ENCODE assay signal across 14 cellular contexts in the genomic region with DNA sequence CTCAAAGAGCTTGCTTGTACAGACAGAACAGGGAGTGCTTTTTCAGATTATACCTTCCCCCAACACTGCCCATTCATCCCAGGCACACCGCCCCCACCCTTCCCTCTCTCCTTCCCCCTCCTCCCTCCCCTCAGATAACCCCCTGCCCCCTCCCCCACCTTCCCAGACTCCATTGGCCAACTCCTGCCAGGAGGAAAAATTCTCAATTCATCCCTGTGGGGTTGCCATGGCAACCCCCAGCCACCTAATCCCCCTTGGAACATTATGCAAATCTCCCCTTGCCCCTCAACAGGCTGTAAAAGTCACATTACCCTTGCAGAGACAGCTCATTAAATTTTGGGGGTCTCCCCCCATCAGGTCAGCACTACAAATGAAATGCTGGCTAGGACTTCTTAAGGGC. TPM values are rescaled to one million over a fixed set of nuclear protein-coding genes. Genes with fewer than 3 reads are reported as not detected.
DNase-seq lines count a peak whose midpoint lies in the region; ATAC-seq and TF ChIP-seq lines count a peak whose summit lies in the region.
"Had no signal": no experiment of that assay in that cellular context is flagged by ENCODE, and none has a peak within 500 bp of the region (broad histone marks: within the 10 kb centered on the region; RNA-seq: fewer than 3 reads in every experiment).

No MANE protein-coding gene starts in this region.

- no peak overlapping the region for H3K27ac ChIP-seq in neural cell (ENCODE audit: low read length)
- H3K27ac ChIP-seq: VCaP had no signal

- no peak for TF ChIP-seq EP300 in neural cell (conservative IDR thresholded peaks at IDR 0.05; ENCODE audit: poor library complexity, severe bottlenecking)

- TF ChIP-seq RAD21 in neural cell (conservative IDR thresholded peaks at IDR 0.05) = no peak

- no peaks in the 10 kb centered on the region for H3K27me3 ChIP-seq in neural cell (ENCODE audit: insufficient read depth, low read depth, low read length)

- H2AFZ ChIP-seq in neural cell (ENCODE audit: low read depth, low read length) = no peak overlapping the region

- peaks cover 66% of the 10 kb centered on the region for H3K36me3 Mint-ChIP-seq in activated CD4-positive, alpha-beta memory T cell treated with anti-CD3 and anti-CD28 coated beads for 36 hours
- H3K36me3 Mint-ChIP-seq in activated CD4-positive, alpha-beta memory T cell treated with anti-CD3 and anti-CD28 coated beads, Interleukin-2, amount 10 ng/mL, durations not matched to agents 7 days and 5 days (ENCODE audit: low read depth) = peaks cover 77% of the 10 kb centered on the region
- H3K36me3 Mint-ChIP-seq in IgD-negative memory B cell (peaks cover 6% of the 10 kb centered on the region), osteocyte (ENCODE audit: unreplicated experiment) (peaks cover 48% of the 10 kb centered on the region)

- CTCF ChIA-PET in activated CD4-positive, alpha-beta memory T cell treated with anti-CD3 and anti-CD28 coated beads for 36 hours (lab: Charles Lee) = interaction anchor here (1.4 kb wide), 1 partner anchor 605 kb away, joined by 3 read pairs; no protein-coding TSS in a partner anchor
- CTCF ChIA-PET in activated CD4-positive, alpha-beta memory T cell treated with anti-CD3 and anti-CD28 coated beads, Interleukin-2, amount 10 ng/mL, durations not matched to agents 7 days and 5 days (lab: Charles Lee) = no interaction called here

- H3F3A ChIP-seq in neural cell (ENCODE audit: insufficient read depth, low read length, poor library complexity, severe bottlenecking) = peaks cover 3% of the 10 kb centered on the region

- no peak for TF ChIP-seq CTCF in neural cell (IDR thresholded peaks at IDR 0.05; ENCODE audit: poor library complexity, severe bottlenecking)
- no peak for TF ChIP-seq CTCF in osteocyte (IDR thresholded peaks at IDR 0.05)

- H3K4me1 Mint-ChIP-seq in activated CD4-positive, alpha-beta memory T cell treated with anti-CD3 and anti-CD28 coated beads for 36 hours (ENCODE audit: low read depth) = peaks cover 65% of the 10 kb centered on the region
- H3K4me1 Mint-ChIP-seq in activated CD4-positive, alpha-beta memory T cell treated with anti-CD3 and anti-CD28 coated beads, Interleukin-2, amount 10 ng/mL, durations not matched to agents 7 days and 5 days = peaks cover 61% of the 10 kb centered on the region
- H3K4me1 Mint-ChIP-seq in IgD-negative memory B cell = peaks cover 50 to 66% (median 59%) of the 10 kb centered on the region in 3 donors
- peaks cover 8% of the 10 kb centered on the region for H3K4me1 Mint-ChIP-seq in osteocyte (ENCODE audit: unreplicated experiment)

- peaks cover 56% of the 10 kb centered on the region for H3K79me2 ChIP-seq in neural cell (replicated peaks; ENCODE audit: insufficient read depth, low read length)

- POLR2A ChIA-PET in activated CD4-positive, alpha-beta memory T cell treated with anti-CD3 and anti-CD28 coated beads for 36 hours (lab: Charles Lee) = no interaction called here
- POLR2A ChIA-PET in activated CD4-positive, alpha-beta memory T cell treated with anti-CD3 and anti-CD28 coated beads, Interleukin-2, amount 10 ng/mL, durations not matched to agents 7 days and 5 days (lab: Charles Lee) = interaction anchor here (0.8 to 2.4 kb wide), 4 partner anchors 8 to 13 kb away, joined by 3 to 11 read pairs (median 4); no protein-coding TSS in a partner anchor

- no peaks in the 10 kb centered on the region for H4K20me1 ChIP-seq in neural cell (ENCODE audit: insufficient read depth)

- H3K9ac ChIP-seq in neural cell (ENCODE audit: low read length) = no peak overlapping the region

- H3K9me2 ChIP-seq in neural cell (ENCODE audit: insufficient read depth, low read length) = no peaks in the 10 kb centered on the region

- H3K36me3 ChIP-seq in neural cell (ENCODE audit: insufficient read depth, low read length) = no peaks in the 10 kb centered on the region

- no peaks in the 10 kb centered on the region for H3K9me3 ChIP-seq in neural cell (ENCODE audit: low read length)

- peak overlapping the region; percentile 50 for H3K4me2 ChIP-seq in neural cell (ENCODE audit: low read length)

- intact Hi-C loops in activated CD4-positive, alpha-beta memory T cell treated with anti-CD3 and anti-CD28 coated beads for 36 hours (cut with micrococcal nuclease) = no loop called here
- intact Hi-C loops in cardiac septum (cut with DNase I) = no loop called here

- no peak for ATAC-seq in GM19395 (IDR thresholded peaks at IDR 0.05; ENCODE audit: unreplicated experiment)

- no peak overlapping the region for H3K4me3 ChIP-seq in neural cell (ENCODE audit: low read length)

- no peak for DNase-seq in activated CD4-positive, alpha-beta memory T cell treated with anti-CD3 and anti-CD28 coated beads for 36 hours
- DNase-seq in activated CD4-positive, alpha-beta memory T cell treated with anti-CD3 and anti-CD28 coated beads, Interleukin-2, amount 10 ng/mL, durations not matched to agents 7 days and 5 days = no peak
- DNase-seq in astrocyte of the hippocampus (ENCODE audit: low read depth, low spot score) = peak; percentile 34
- no peak for DNase-seq in osteocyte (ENCODE audit: extremely low spot score, unreplicated experiment)
- no peak for DNase-seq in cardiac septum (ENCODE audit: low spot score)
- DNase-seq: caudate nucleus, GF-D8, KBM-7, NCI-H1105 treated with DMSO at 0.1 percent for 48 hours, NCI-H446 treated with DMSO at 0.1 percent for 48 hours had no signal

- no peaks in the 10 kb centered on the region for H3K27me3 Mint-ChIP-seq in activated CD4-positive, alpha-beta memory T cell treated with anti-CD3 and anti-CD28 coated beads for 36 hours
- no peaks in the 10 kb centered on the region for H3K27me3 Mint-ChIP-seq in activated CD4-positive, alpha-beta memory T cell treated with anti-CD3 and anti-CD28 coated beads, Interleukin-2, amount 10 ng/mL, durations not matched to agents 7 days and 5 days
- H3K27me3 Mint-ChIP-seq in IgD-negative memory B cell (no peaks in the 10 kb centered on the region), osteocyte (ENCODE audit: unreplicated experiment) (no peaks in the 10 kb centered on the region)

- no peaks in the 10 kb centered on the region for H3K9me3 Mint-ChIP-seq in activated CD4-positive, alpha-beta memory T cell treated with anti-CD3 and anti-CD28 coated beads for 36 hours
- no peaks in the 10 kb centered on the region for H3K9me3 Mint-ChIP-seq in activated CD4-positive, alpha-beta memory T cell treated with anti-CD3 and anti-CD28 coated beads, Interleukin-2, amount 10 ng/mL, durations not matched to agents 7 days and 5 days
- no peaks in the 10 kb centered on the region for H3K9me3 Mint-ChIP-seq in IgD-negative memory B cell
- no peaks in the 10 kb centered on the region for H3K9me3 Mint-ChIP-seq in osteocyte (ENCODE audit: unreplicated experiment)

- H3K4me3 Mint-ChIP-seq in activated CD4-positive, alpha-beta memory T cell treated with anti-CD3 and anti-CD28 coated beads for 36 hours = no peak overlapping the region
- H3K4me3 Mint-ChIP-seq in activated CD4-positive, alpha-beta memory T cell treated with anti-CD3 and anti-CD28 coated beads, Interleukin-2, amount 10 ng/mL, durations not matched to agents 7 days and 5 days = no peak overlapping the region
- H3K4me3 Mint-ChIP-seq in IgD-negative memory B cell (peak overlapping the region in 1 of 4 donors; percentile 84), osteocyte (ENCODE audit: unreplicated experiment) (no peak overlapping the region)

- H3K27ac Mint-ChIP-seq in activated CD4-positive, alpha-beta memory T cell treated with anti-CD3 and anti-CD28 coated beads for 36 hours = peak overlapping the region; percentile 36
- H3K27ac Mint-ChIP-seq in activated CD4-positive, alpha-beta memory T cell treated with anti-CD3 and anti-CD28 coated beads, Interleukin-2, amount 10 ng/mL, durations not matched to agents 7 days and 5 days = no peak overlapping the region
- H3K27ac Mint-ChIP-seq in IgD-negative memory B cell = peak overlapping the region in 2 of 3 donors; percentile 18 to 47
- H3K27ac Mint-ChIP-seq in osteocyte (ENCODE audit: unreplicated experiment) = no peak overlapping the region

TF ChIP-seq in neural cell, 6 proteins besides CTCF, POLR2A, EP300 and RAD21:
- TF ChIP-seq, protein P1, sequence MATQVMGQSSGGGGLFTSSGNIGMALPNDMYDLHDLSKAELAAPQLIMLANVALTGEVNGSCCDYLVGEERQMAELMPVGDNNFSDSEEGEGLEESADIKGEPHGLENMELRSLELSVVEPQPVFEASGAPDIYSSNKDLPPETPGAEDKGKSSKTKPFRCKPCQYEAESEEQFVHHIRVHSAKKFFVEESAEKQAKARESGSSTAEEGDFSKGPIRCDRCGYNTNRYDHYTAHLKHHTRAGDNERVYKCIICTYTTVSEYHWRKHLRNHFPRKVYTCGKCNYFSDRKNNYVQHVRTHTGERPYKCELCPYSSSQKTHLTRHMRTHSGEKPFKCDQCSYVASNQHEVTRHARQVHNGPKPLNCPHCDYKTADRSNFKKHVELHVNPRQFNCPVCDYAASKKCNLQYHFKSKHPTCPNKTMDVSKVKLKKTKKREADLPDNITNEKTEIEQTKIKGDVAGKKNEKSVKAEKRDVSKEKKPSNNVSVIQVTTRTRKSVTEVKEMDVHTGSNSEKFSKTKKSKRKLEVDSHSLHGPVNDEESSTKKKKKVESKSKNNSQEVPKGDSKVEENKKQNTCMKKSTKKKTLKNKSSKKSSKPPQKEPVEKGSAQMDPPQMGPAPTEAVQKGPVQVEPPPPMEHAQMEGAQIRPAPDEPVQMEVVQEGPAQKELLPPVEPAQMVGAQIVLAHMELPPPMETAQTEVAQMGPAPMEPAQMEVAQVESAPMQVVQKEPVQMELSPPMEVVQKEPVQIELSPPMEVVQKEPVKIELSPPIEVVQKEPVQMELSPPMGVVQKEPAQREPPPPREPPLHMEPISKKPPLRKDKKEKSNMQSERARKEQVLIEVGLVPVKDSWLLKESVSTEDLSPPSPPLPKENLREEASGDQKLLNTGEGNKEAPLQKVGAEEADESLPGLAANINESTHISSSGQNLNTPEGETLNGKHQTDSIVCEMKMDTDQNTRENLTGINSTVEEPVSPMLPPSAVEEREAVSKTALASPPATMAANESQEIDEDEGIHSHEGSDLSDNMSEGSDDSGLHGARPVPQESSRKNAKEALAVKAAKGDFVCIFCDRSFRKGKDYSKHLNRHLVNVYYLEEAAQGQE (IDR thresholded peaks at IDR 0.05; ENCODE audit: borderline replicate concordance) = peak; percentile 10
- TF ChIP-seq TAF1 (IDR thresholded peaks at IDR 0.05; ENCODE audit: low read depth) = no peak

RNA-seq across cellular contexts. Expression of gene TLE3, which starts 14.3 kb away (rescaled TPM):
- total RNA-seq in activated CD4-positive, alpha-beta memory T cell treated with anti-CD3 and anti-CD28 coated beads for 36 hours = 10 to 100 TPM; 85.4 to 95.1 TPM
- total RNA-seq in activated CD4-positive, alpha-beta memory T cell treated with anti-CD3 and anti-CD28 coated beads, Interleukin-2, amount 10 ng/mL, durations not matched to agents 7 days and 5 days = 10 to 100 TPM; 59.2 TPM
- polyA plus RNA-seq in IgD-negative memory B cell (88.7 TPM), neural cell (22.8 and 27.6 TPM in 2 replicates)
- 19.8 and 23.6 TPM in 2 replicates for polyA minus RNA-seq in neural cell
- total RNA-seq in osteocyte (27.8 and 28.8 TPM in 2 replicates), cardiac septum (32.6 TPM)

Comparison
In these comparisons a context has a peak if more than half of its experiments do, and no peak if none do; other contexts are left out.
1. H3K27ac Mint-ChIP-seq: peak in activated CD4-positive, alpha-beta memory T cell treated with anti-CD3 and anti-CD28 coated beads for 36 hours (single experiment) and IgD-negative memory B cell (2 of 3); none in activated CD4-positive, alpha-beta memory T cell treated with anti-CD3 and anti-CD28 coated beads, Interleukin-2, amount 10 ng/mL, durations not matched to agents 7 days and 5 days (single experiment) and osteocyte (single experiment).